8 cellular contexts compared by ENCODE assay signal in genomic region chr16:4200000-4200780, GRCh38. TPM values are rescaled to one million over a fixed set of nuclear protein-coding genes. Genes with fewer than 3 reads are reported as not detected.
DNase-seq lines count a peak whose midpoint lies in the region; ATAC-seq and TF ChIP-seq lines count a peak whose summit lies in the region.

No MANE protein-coding gene starts in this region.

- TF ChIP-seq EP300 in transverse colon (IDR thresholded peaks at IDR 0.05; ENCODE audit: low read depth) = no peak

- ATAC-seq in right lobe of liver (peak; percentile 95 to 99 (median 97)), HG03460 (IDR thresholded peaks at IDR 0.05; ENCODE audit: unreplicated experiment) (no peak)

- H3K9me3 ChIP-seq in colonic mucosa (no peaks in the 10 kb centered on the region), right lobe of liver (no peaks in the 10 kb centered on the region), transverse colon (no peaks in the 10 kb centered on the region)

- H3K4me3 ChIP-seq in Jurkat, Clone E6-1 (ENCODE audit: low read length) = no peak overlapping the region
- no peak overlapping the region for H3K4me3 ChIP-seq in colonic mucosa
- H3K4me3 ChIP-seq in right lobe of liver = no peak overlapping the region
- no peak overlapping the region for H3K4me3 ChIP-seq in transverse colon

- intact Hi-C loops in colonic mucosa (cut with DNase I) = loop anchor here (2.0 to 5.0 kb wide), 2 partner anchors 52 to 131 kb away; no protein-coding TSS in a partner anchor
- intact Hi-C loops in right lobe of liver (cut with DNase I) = loop anchor here (5.0 to 10.0 kb wide), 3 partner anchors 45 to 137 kb away; partner anchors contain the start of gene SRL (in 1 of the 2)
- intact Hi-C loops in transverse colon (cut with DNase I; ENCODE audit: low total_unique reads) = loop anchor here (10.0 kb wide), 1 partner anchor 135 kb away; no protein-coding TSS in a partner anchor

- TF ChIP-seq POLR2A in right lobe of liver (IDR thresholded peaks at IDR 0.05) = no peak
- TF ChIP-seq POLR2A in transverse colon (IDR thresholded peaks at IDR 0.05) = no peak

- in situ Hi-C loops in transverse colon (cut with MboI; ENCODE audit: low pct_ligation_motif_present in 1 of 4, low pct_unique_long_range_greater_than_20kb in 1 of 4, low sequenced_read_pairs in 3 of 4) = loop anchor here in 1 of 4 donors (25.0 kb wide), 1 partner anchor 137 kb away; no protein-coding TSS in a partner anchor

- H3K27ac ChIP-seq in colonic mucosa = no peak overlapping the region
- H3K27ac ChIP-seq in right lobe of liver = no peak overlapping the region
- no peak overlapping the region for H3K27ac ChIP-seq in transverse colon

- H3K36me3 ChIP-seq in colonic mucosa (no peaks in the 10 kb centered on the region), right lobe of liver (no peaks in the 10 kb centered on the region), transverse colon (no peaks in the 10 kb centered on the region)

- no peaks in the 10 kb centered on the region for H3K27me3 ChIP-seq in colonic mucosa
- no peaks in the 10 kb centered on the region for H3K27me3 ChIP-seq in right lobe of liver
- no peaks in the 10 kb centered on the region for H3K27me3 ChIP-seq in transverse colon

- peak; percentile 64 for TF ChIP-seq CTCF in colonic mucosa (IDR thresholded peaks at IDR 0.05)
- peak; percentile 70 to 79 (median 72) for TF ChIP-seq CTCF in right lobe of liver (IDR thresholded peaks at IDR 0.05)
- peak; percentile 60 to 83 (median 74) for TF ChIP-seq CTCF in transverse colon (IDR thresholded peaks at IDR 0.05)

- DNase-seq in DMS79 treated with DMSO at 0.1 percent for 48 hours (lab: John Stamatoyannopoulos, UW) = peak; percentile 52
- peak; percentile 17 for DNase-seq in Jurkat, Clone E6-1 (ENCODE audit: low read depth, low spot score)
- peak; percentile 25 for DNase-seq in SKM-1 (lab: John Stamatoyannopoulos, UW; ENCODE audit: unreplicated experiment)
- peak; percentile 84 for DNase-seq in colonic mucosa
- peak; percentile 70 to 74 (median 72) for DNase-seq in right lobe of liver
- DNase-seq in transverse colon = peak; percentile 79
- DNase-seq in NCI-H446 treated with DMSO at 0.1 percent for 48 hours (lab: John Stamatoyannopoulos, UW) = no peak

- H3K9ac ChIP-seq in colonic mucosa (ENCODE audit: low read depth in 2 of 2, low read length in 2 of 2) = no peak overlapping the region

- 43% methylated on average over 8 of the region's 15 CpGs for WGBS in right lobe of liver (ENCODE audit: insufficient coverage, low coverage, low lambda C conversion rate, missing lambda C conversion rate)
- 10 to 32% methylated on average over 2 to 15 of the region's 15 CpGs for WGBS in transverse colon (ENCODE audit: low coverage in 1 of 2), 2 donors

- H3K4me1 ChIP-seq in colonic mucosa (no peaks in the 10 kb centered on the region), right lobe of liver (no peaks in the 10 kb centered on the region), transverse colon (peaks cover 0 to 7% (median 6%) of the 10 kb centered on the region in 4 donors)

RNA-seq across cellular contexts. Expression of gene SRL, which starts 41.7 kb away (rescaled TPM):
- not detected for polyA plus RNA-seq in Jurkat, Clone E6-1 (2012; ENCODE audit: insufficient read depth, insufficient read length)
- total RNA-seq in colonic mucosa = under 1 TPM; 0.49 to 0.82 TPM
- total RNA-seq in right lobe of liver = under 1 TPM; 0.18 to 0.62 (median 0.28) TPM
- total RNA-seq in transverse colon = under 1 TPM in 2 of 4 donors, not detected in 2; 0.32 to 0.68 TPM
